8 cellular contexts compared by ENCODE assay signal in genomic region chr9:131275332-131276106, GRCh38. TPM values are rescaled to one million over a fixed set of nuclear protein-coding genes. Genes with fewer than 3 reads are reported as not detected.
A peak's percentile ranks its signal among the peaks of the same experiment; 100 is the strongest.
DNase-seq lines count a peak whose midpoint lies in the region; ATAC-seq and TF ChIP-seq lines count a peak whose summit lies in the region.

No MANE protein-coding gene starts in this region.

- peak overlapping the region; percentile 100 for H3K4me2 ChIP-seq in DOHH2 (ENCODE audit: low read length)
- peak overlapping the region; percentile 90 for H3K4me2 ChIP-seq in Loucy (ENCODE audit: low read depth, low read length, poor library complexity, severe bottlenecking)

- H3K36me3 Mint-ChIP-seq in central memory CD8-positive, alpha-beta T cell (ENCODE audit: insufficient read depth) = peaks cover 47% of the 10 kb centered on the region
- H3K36me3 Mint-ChIP-seq in natural killer cell treated with Interleukin-12 subunit alpha and Interleukin-12 subunit beta and Interleukin-15 and Interleukin-18, amount 100 ng/mL, for 72 hours = no peaks in the 10 kb centered on the region

- H4K20me1 ChIP-seq in DOHH2 (ENCODE audit: control insufficient read depth, insufficient read depth, low read depth, low read length) = no peaks in the 10 kb centered on the region
- H4K20me1 ChIP-seq in Loucy (ENCODE audit: insufficient read depth, low read length, poor library complexity, severe bottlenecking) = no peaks in the 10 kb centered on the region

- no peak overlapping the region for H2AFZ ChIP-seq in Loucy (ENCODE audit: low read length)

- H3K27me3 ChIP-seq in DOHH2 (ENCODE audit: control insufficient read depth, low read length) (no peaks in the 10 kb centered on the region), Loucy (ENCODE audit: insufficient read depth, low read length, poor library complexity, severe bottlenecking) (no peaks in the 10 kb centered on the region)

- H3K9me2 ChIP-seq in DOHH2 (replicated peaks; ENCODE audit: control insufficient read depth, low read length) = no peaks in the 10 kb centered on the region
- no peaks in the 10 kb centered on the region for H3K9me2 ChIP-seq in Loucy (replicated peaks; ENCODE audit: low read depth, low read length)

- H3K27ac Mint-ChIP-seq in central memory CD8-positive, alpha-beta T cell (ENCODE audit: low read depth) = peak overlapping the region; percentile 94
- peak overlapping the region; percentile 82 to 98 for H3K27ac Mint-ChIP-seq in natural killer cell treated with Interleukin-12 subunit alpha and Interleukin-12 subunit beta and Interleukin-15 and Interleukin-18, amount 100 ng/mL, for 72 hours

- no peaks in the 10 kb centered on the region for H3K9me3 ChIP-seq in DOHH2 (ENCODE audit: control insufficient read depth, insufficient read depth, low read length)
- no peaks in the 10 kb centered on the region for H3K9me3 ChIP-seq in Loucy (ENCODE audit: insufficient read depth, low read depth, low read length)

- H3K9me3 Mint-ChIP-seq in central memory CD8-positive, alpha-beta T cell = no peaks in the 10 kb centered on the region
- no peaks in the 10 kb centered on the region for H3K9me3 Mint-ChIP-seq in natural killer cell treated with Interleukin-12 subunit alpha and Interleukin-12 subunit beta and Interleukin-15 and Interleukin-18, amount 100 ng/mL, for 72 hours

- peak overlapping the region; percentile 84 for H3K9ac ChIP-seq in Loucy (ENCODE audit: low read depth, low read length, poor library complexity, severe bottlenecking)

- no peaks in the 10 kb centered on the region for H3K27me3 Mint-ChIP-seq in central memory CD8-positive, alpha-beta T cell
- no peaks in the 10 kb centered on the region for H3K27me3 Mint-ChIP-seq in natural killer cell treated with Interleukin-12 subunit alpha and Interleukin-12 subunit beta and Interleukin-15 and Interleukin-18, amount 100 ng/mL, for 72 hours

- peaks cover 60% of the 10 kb centered on the region for H3K79me2 ChIP-seq in DOHH2 (ENCODE audit: control insufficient read depth, low read length)
- peaks cover 60% of the 10 kb centered on the region for H3K79me2 ChIP-seq in Loucy (ENCODE audit: insufficient read depth, low read length)

- peak overlapping the region; percentile 93 for H3K4me3 Mint-ChIP-seq in central memory CD8-positive, alpha-beta T cell
- H3K4me3 Mint-ChIP-seq in natural killer cell treated with Interleukin-12 subunit alpha and Interleukin-12 subunit beta and Interleukin-15 and Interleukin-18, amount 100 ng/mL, for 72 hours = peak overlapping the region; percentile 90

- peaks cover 9% of the 10 kb centered on the region for H3F3A ChIP-seq in DOHH2 (ENCODE audit: control insufficient read depth, insufficient read depth)
- no peaks in the 10 kb centered on the region for H3F3A ChIP-seq in Loucy (ENCODE audit: low read depth)

- peak overlapping the region; percentile 96 for H3K4me3 ChIP-seq in DOHH2 (ENCODE audit: low read length)
- H3K4me3 ChIP-seq in Loucy (ENCODE audit: low read length, poor library complexity, severe bottlenecking) = peak overlapping the region; percentile 67

- no peak for DNase-seq in central memory CD8-positive, alpha-beta T cell (ENCODE audit: low spot score in 2 of 2)
- DNase-seq in natural killer cell treated with Interleukin-12 subunit alpha and Interleukin-12 subunit beta and Interleukin-15 and Interleukin-18, amount 100 ng/mL, for 72 hours (ENCODE audit: low spot score) = peak; percentile 78
- DNase-seq in NCI-H1105 treated with DMSO at 0.1 percent for 48 hours (lab: John Stamatoyannopoulos, UW) (no peak), mucosa of gallbladder (ENCODE audit: low spot score) (no peak), SHP77 (lab: John Stamatoyannopoulos, UW) (no peak)

- H3K4me1 ChIP-seq in DOHH2 (ENCODE audit: control insufficient read depth, low read length) = peaks cover 46% of the 10 kb centered on the region
- H3K4me1 ChIP-seq in Loucy (ENCODE audit: insufficient read depth, low read length, poor library complexity, severe bottlenecking) = peaks cover 62% of the 10 kb centered on the region

- no peak for ATAC-seq in central memory CD8-positive, alpha-beta T cell (replicated peaks; ENCODE audit: extremely low read depth, poor library complexity, severe bottlenecking)
- peak; percentile 13 to 59 for ATAC-seq in natural killer cell treated with Interleukin-12 subunit alpha and Interleukin-12 subunit beta and Interleukin-15 and Interleukin-18, amount 100 ng/mL, for 72 hours
- ATAC-seq in GM19035 (IDR thresholded peaks at IDR 0.05; ENCODE audit: unreplicated experiment) = no peak

- peak; percentile 45 for TF ChIP-seq CTCF in DOHH2 (IDR thresholded peaks at IDR 0.05; ENCODE audit: low read depth, low read length, poor library complexity, severe bottlenecking)
- peak; percentile 62 for TF ChIP-seq CTCF in Loucy (conservative IDR thresholded peaks at IDR 0.05; ENCODE audit: low read length)

- peak overlapping the region; percentile 80 for H3K27ac ChIP-seq in DOHH2 (ENCODE audit: low read depth, low read length)

- H3K36me3 ChIP-seq in DOHH2 (ENCODE audit: control insufficient read depth, low read length) (peaks cover 43% of the 10 kb centered on the region), Loucy (ENCODE audit: insufficient read depth, low read length) (no peaks in the 10 kb centered on the region)

- H3K4me1 Mint-ChIP-seq in central memory CD8-positive, alpha-beta T cell = peaks cover 41% of the 10 kb centered on the region
- peaks cover 32 to 40% of the 10 kb centered on the region in 2 donors for H3K4me1 Mint-ChIP-seq in natural killer cell treated with Interleukin-12 subunit alpha and Interleukin-12 subunit beta and Interleukin-15 and Interleukin-18, amount 100 ng/mL, for 72 hours (ENCODE audit: low read depth in 2 of 2)

RNA-seq across cellular contexts. Expression of gene FAM78A, which starts 0.8 kb away (rescaled TPM):
- 10 to 100 TPM; 46.2 to 53.3 TPM for total RNA-seq in natural killer cell treated with Interleukin-12 subunit alpha and Interleukin-12 subunit beta and Interleukin-15 and Interleukin-18, amount 100 ng/mL, for 72 hours
- 7.5 TPM for total RNA-seq in mucosa of gallbladder

RNA-seq across cellular contexts. Expression of gene PLPP7, which starts 14.0 kb away (rescaled TPM):
- total RNA-seq in natural killer cell treated with Interleukin-12 subunit alpha and Interleukin-12 subunit beta and Interleukin-15 and Interleukin-18, amount 100 ng/mL, for 72 hours = under 1 TPM in 1 of 2 donors, not detected in 1; 0.74 TPM
- total RNA-seq in mucosa of gallbladder = 7.2 TPM

Comparison
In these comparisons a context has a peak if more than half of its experiments do, and no peak if none do; other contexts are left out.
1. ATAC-seq: peak in natural killer cell treated with Interleukin-12 subunit alpha and Interleukin-12 subunit beta and Interleukin-15 and Interleukin-18, amount 100 ng/mL, for 72 hours (2 of 2); none in central memory CD8-positive, alpha-beta T cell (single experiment) and GM19035 (single experiment).